Comparison of ENCODE assay signal across 1 cellular context in genomic region chr12:103205906-103206305, GRCh38.
TF ChIP-seq lines count a peak whose summit lies in the region.

No MANE protein-coding gene starts in this region.

TF ChIP-seq in SK-N-SH treated with all-trans-retinoic acid at 6 μM for 48 hours, 23 proteins besides CTCF, POLR2A, EP300 and RAD21 (continued from another document):
- TF ChIP-seq TSHZ2 (CRISPR knock-in tag; IDR thresholded peaks at IDR 0.05) (no peak), GLIS3 (CRISPR knock-in tag; IDR thresholded peaks at IDR 0.05) (no peak), ZNF565 (CRISPR knock-in tag; conservative IDR thresholded peaks at IDR 0.05; ENCODE audit: low read depth) (no peak)
- TF ChIP-seq, protein P1, sequence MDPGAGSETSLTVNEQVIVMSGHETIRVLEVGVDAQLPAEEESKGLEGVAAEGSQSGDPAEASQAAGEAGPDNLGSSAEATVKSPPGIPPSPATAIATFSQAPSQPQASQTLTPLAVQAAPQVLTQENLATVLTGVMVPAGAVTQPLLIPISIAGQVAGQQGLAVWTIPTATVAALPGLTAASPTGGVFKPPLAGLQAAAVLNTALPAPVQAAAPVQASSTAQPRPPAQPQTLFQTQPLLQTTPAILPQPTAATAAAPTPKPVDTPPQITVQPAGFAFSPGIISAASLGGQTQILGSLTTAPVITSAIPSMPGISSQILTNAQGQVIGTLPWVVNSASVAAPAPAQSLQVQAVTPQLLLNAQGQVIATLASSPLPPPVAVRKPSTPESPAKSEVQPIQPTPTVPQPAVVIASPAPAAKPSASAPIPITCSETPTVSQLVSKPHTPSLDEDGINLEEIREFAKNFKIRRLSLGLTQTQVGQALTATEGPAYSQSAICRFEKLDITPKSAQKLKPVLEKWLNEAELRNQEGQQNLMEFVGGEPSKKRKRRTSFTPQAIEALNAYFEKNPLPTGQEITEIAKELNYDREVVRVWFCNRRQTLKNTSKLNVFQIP (CRISPR knock-in tag; IDR thresholded peaks at IDR 0.05; ENCODE audit: borderline replicate concordance, low read depth): no peak
